Comparison of ENCODE assay signal across 21 cellular contexts in the genomic region with DNA sequence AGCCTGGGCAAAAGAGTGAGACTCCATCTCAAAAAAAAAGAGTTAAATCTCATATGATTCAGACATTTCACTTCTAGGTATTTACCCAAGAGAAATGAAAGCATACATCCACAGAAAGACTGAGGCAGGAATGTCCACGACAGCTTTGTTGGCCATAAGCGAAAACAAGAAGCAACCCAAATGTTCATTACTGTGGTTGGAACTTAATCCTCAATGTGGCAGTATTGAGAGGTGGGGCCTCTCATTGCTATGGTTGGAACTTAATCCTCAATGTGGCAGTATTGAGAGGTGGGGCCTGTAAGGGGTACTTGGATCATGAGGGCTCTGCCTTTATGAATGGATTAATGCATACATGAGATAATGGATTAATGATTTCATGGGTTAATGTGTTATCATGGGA.
"Had no signal": no experiment of that assay in that cellular context is flagged by ENCODE, and none has a peak within 500 bp of the region (broad histone marks: within the 10 kb centered on the region; RNA-seq: fewer than 3 reads in every experiment).

No MANE protein-coding gene starts in this region.

- H3K27ac ChIP-seq: SJSA1, SK-N-MC had no signal

- DNase-seq: IMR-90, Karpas-422, KG1, MM.1S, NCI-H1048, NCI-H1105, NCI-H1417, NCI-H1436 treated with DMSO at 0.1 percent for 48 hours, NCI-H1694, NCI-H187 treated with DMSO at 0.1 percent for 48 hours, NCI-H2029 treated with DMSO at 0.1 percent for 48 hours, NCI-H2171 treated with DMSO at 0.1 percent for 48 hours, NCI-H345, NCI-H446 treated with DMSO at 0.1 percent for 48 hours, NCI-H510A treated with DMSO at 0.1 percent for 48 hours, NCI-H526, RPMI8226, SIG-M5 had no signal

- H3K9me3 ChIP-seq: SJSA1 had no signal

- ATAC-seq: HepG2 had no signal

- H3K4me3 ChIP-seq: SJSA1, SK-N-MC had no signal

- H3K4me1 ChIP-seq: SJSA1 had no signal

- H3K27me3 ChIP-seq: SJSA1 had no signal
